Comparison of ENCODE assay signal across 1 cellular context in the genomic region with DNA sequence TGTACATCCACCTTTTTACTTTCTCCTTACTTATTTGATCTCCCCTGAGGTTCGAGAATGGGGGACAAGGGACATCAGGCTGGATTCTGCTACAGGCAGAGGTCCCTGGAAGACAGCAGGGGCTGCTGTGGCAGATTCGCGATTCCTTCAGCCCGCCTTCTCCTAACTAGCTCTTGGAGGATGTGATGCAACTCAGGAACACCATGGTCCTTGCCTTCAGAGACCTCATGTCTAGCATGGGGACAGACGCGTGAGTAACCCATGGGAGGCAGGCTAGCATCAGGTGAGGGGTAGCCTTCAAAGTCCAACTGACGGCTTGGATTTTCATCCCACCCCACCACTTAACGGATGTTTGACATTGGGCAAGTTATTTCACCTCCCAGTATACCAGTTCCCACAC.
TF ChIP-seq lines count a peak whose summit lies in the region.

No MANE protein-coding gene starts in this region.

TF ChIP-seq in SK-N-SH, 30 proteins besides CTCF, POLR2A, EP300 and RAD21 (continued from another document):
- TF ChIP-seq, protein P1, sequence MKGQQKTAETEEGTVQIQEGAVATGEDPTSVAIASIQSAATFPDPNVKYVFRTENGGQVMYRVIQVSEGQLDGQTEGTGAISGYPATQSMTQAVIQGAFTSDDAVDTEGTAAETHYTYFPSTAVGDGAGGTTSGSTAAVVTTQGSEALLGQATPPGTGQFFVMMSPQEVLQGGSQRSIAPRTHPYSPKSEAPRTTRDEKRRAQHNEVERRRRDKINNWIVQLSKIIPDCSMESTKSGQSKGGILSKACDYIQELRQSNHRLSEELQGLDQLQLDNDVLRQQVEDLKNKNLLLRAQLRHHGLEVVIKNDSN (IDR thresholded peaks at IDR 0.05; ENCODE audit: borderline replicate concordance, low read depth) = no peak
- TF ChIP-seq SIN3A (IDR thresholded peaks at IDR 0.05; ENCODE audit: borderline replicate concordance, low read depth, low read length) = no peak
- no peak for TF ChIP-seq RFX5 (IDR thresholded peaks at IDR 0.05; ENCODE audit: low read length)
- TF ChIP-seq MXI1 (IDR thresholded peaks at IDR 0.05; ENCODE audit: low read depth, low read length) = no peak
- no peak for TF ChIP-seq TCF12 (IDR thresholded peaks at IDR 0.05)
- no peak for TF ChIP-seq RCOR1 (IDR thresholded peaks at IDR 0.05; ENCODE audit: low read length)
- TF ChIP-seq, protein P2, sequence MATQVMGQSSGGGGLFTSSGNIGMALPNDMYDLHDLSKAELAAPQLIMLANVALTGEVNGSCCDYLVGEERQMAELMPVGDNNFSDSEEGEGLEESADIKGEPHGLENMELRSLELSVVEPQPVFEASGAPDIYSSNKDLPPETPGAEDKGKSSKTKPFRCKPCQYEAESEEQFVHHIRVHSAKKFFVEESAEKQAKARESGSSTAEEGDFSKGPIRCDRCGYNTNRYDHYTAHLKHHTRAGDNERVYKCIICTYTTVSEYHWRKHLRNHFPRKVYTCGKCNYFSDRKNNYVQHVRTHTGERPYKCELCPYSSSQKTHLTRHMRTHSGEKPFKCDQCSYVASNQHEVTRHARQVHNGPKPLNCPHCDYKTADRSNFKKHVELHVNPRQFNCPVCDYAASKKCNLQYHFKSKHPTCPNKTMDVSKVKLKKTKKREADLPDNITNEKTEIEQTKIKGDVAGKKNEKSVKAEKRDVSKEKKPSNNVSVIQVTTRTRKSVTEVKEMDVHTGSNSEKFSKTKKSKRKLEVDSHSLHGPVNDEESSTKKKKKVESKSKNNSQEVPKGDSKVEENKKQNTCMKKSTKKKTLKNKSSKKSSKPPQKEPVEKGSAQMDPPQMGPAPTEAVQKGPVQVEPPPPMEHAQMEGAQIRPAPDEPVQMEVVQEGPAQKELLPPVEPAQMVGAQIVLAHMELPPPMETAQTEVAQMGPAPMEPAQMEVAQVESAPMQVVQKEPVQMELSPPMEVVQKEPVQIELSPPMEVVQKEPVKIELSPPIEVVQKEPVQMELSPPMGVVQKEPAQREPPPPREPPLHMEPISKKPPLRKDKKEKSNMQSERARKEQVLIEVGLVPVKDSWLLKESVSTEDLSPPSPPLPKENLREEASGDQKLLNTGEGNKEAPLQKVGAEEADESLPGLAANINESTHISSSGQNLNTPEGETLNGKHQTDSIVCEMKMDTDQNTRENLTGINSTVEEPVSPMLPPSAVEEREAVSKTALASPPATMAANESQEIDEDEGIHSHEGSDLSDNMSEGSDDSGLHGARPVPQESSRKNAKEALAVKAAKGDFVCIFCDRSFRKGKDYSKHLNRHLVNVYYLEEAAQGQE (IDR thresholded peaks at IDR 0.05; ENCODE audit: low read depth, low read length) = no peak
- TF ChIP-seq, protein P3, sequence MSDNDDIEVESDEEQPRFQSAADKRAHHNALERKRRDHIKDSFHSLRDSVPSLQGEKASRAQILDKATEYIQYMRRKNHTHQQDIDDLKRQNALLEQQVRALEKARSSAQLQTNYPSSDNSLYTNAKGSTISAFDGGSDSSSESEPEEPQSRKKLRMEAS (IDR thresholded peaks at IDR 0.05; ENCODE audit: low read depth) = no peak
- TF ChIP-seq FOXM1 (IDR thresholded peaks at IDR 0.05; ENCODE audit: low read depth) = no peak
TF ChIP-seq in SK-N-SH: peak in this region for 0.
